Comparison of ENCODE assay signal across 8 cellular contexts in the genomic region with DNA sequence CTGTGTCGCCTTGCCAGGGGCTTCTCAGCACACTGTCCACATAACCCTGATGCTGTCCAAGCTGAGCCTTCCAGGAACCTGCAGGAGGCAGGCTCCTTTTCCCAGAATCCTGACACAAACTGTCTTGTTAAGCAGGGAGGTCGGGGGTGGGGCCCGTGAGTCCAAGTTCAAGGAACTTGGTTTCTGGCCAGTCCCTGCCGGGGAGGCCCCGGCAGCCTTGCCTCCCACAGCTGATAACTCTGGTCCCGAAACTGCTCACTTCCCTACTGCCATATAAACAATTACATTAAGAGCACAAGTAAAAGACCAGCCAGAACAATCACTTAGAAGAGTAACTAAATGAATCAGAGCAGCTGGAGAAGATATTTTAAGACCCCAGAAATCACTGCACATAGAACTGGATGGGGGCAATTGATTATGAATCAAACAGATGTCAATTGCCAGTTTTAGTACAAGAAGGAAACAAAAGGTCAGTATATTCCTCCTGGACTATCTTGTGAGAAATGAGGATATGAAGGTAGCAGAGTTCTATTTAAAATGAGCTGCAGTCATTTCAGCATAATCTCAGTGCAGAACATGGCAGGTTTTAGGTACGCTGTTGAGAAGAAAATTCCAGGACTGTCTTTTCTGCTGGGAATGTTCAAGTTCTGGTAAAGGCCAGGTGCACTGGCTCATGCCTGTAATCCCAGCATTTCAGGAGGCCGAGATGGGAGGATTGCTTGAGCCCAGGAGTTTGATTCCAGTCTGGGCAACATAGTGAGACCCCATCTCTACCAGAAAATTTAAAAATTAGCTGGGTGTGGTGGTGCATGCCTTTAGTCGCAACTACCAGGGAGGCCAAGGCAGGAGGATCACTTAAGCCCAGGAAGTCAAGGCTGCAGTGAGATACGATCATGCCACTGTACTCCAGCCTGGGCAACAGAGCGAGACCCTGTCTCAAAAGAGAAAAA.
DNase-seq lines count a peak whose midpoint lies in the region; ATAC-seq and TF ChIP-seq lines count a peak whose summit lies in the region.

No MANE protein-coding gene starts in this region.

- intact Hi-C loops in Calu3 (cut with micrococcal nuclease; ENCODE audit: unreplicated experiment), result no loop called here
- intact Hi-C loops in posterior cingulate gyrus (cut with DNase I), result no loop called here

- ATAC-seq in GM21367 (IDR thresholded peaks at IDR 0.05; ENCODE audit: unreplicated experiment) (peak; percentile 97), HG03460 (IDR thresholded peaks at IDR 0.05; ENCODE audit: unreplicated experiment) (peak; percentile 87), esophagus mucosa (peak; percentile 56)

- H3K9me3 Mint-ChIP-seq in Calu3 (ENCODE audit: low read depth, unreplicated experiment), result no peaks in the 10 kb centered on the region

- DNase-seq in Calu3, result peak; percentile 28
- peak in 7 of 10 donors; percentile 28 to 87 (median 56) for DNase-seq in posterior cingulate gyrus
- no peak for DNase-seq in iPS-NIHi7 (ENCODE audit: extremely low spot score)
- DNase-seq in NCI-H146 (lab: John Stamatoyannopoulos, UW), result no peak
- no peak for DNase-seq in T1000 (lab: John Stamatoyannopoulos, UW)

- no peak overlapping the region for H3K27ac Mint-ChIP-seq in Calu3 (ENCODE audit: unreplicated experiment)

- no peaks in the 10 kb centered on the region for H3K27me3 Mint-ChIP-seq in Calu3 (ENCODE audit: unreplicated experiment)

- no peaks in the 10 kb centered on the region for H3K36me3 Mint-ChIP-seq in Calu3 (ENCODE audit: insufficient read depth, unreplicated experiment)

- no peak for TF ChIP-seq CTCF in Calu3 (IDR thresholded peaks at IDR 0.05; ENCODE audit: unreplicated experiment)

- CTCF ChIA-PET in Calu3 (lab: Charles Lee), result interaction anchor here (0.5 kb wide), 1 partner anchor 9 kb away, joined by 5 read pairs; no protein-coding TSS in a partner anchor

- H3K4me3 Mint-ChIP-seq in Calu3 (ENCODE audit: low read depth, unreplicated experiment), result no peak overlapping the region

- peaks cover 9% of the 10 kb centered on the region for H3K4me1 Mint-ChIP-seq in Calu3 (ENCODE audit: low read depth, unreplicated experiment)

- BruUV-seq in Calu3 (replicated peaks; lab: Mats Ljungman, UMichigan), result no TSS peak

Comparison
In these comparisons a context has a peak if more than half of its experiments do, and no peak if none do; other contexts are left out.
1. DNase-seq: peak in Calu3 (single experiment) and posterior cingulate gyrus (7 of 10); none in iPS-NIHi7 (single experiment), NCI-H146 (single experiment) and T1000 (single experiment).
2. Peak in every context shown above with its lines, with median percentiles within 50 percentile points of each other: ATAC-seq.